8 cellular contexts compared by ENCODE assay signal in the genomic region with DNA sequence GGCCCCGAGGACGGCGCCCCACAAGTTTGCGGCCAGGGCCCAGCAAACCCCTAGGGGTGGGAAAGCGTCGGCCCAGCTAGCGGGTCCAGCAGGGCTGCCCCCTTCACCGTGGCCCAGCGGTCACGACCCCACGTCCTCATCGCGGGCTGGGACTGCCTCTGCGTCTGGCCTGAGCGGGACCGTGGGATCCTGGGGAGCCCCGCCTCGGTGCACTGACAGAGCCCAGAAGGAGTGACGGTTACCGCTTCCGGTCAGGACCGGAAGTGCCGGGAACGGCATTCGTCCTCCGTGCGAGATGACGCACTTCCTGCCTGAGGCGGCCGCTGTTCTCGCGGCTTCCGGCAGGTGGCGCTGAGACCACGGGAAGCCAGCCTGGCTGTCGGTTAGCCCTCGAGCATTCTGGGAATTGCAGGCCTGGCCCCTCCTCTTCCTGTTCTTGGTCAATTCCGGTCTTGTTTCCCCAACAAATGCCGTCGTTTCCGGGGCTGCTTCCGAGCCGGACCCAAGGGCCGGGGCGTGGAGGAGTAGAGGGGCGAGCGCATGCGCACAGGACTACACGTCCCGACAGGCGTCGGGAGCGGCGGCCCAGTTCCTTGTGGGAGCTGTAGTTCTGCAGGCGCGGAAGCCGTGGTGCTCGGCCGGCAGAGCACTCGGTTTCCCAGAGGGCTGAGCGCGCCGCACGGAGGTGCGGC. TPM values are rescaled to one million over a fixed set of nuclear protein-coding genes. Genes with fewer than 3 reads are reported as not detected.
DNase-seq lines count a peak whose midpoint lies in the region; ATAC-seq lines count a peak whose summit lies in the region.

Gene TSSC4, plus strand, starts transcription at position 682 of the 692 bp plus-strand sequence. CDS start 1,884 bp downstream, outside the sequence.

- H3K4me2 ChIP-seq in BLaER1 treated with 17β-estradiol and CSF1 and Interleukin-3, amounts not matched to agents 10 nM and 100 nM, result peak within 1 kb of the TSS; percentile 93 to 100 (median 97)

- H3K4me3 ChIP-seq in BLaER1 treated with 17β-estradiol and CSF1 and Interleukin-3, amounts not matched to agents 10 nM and 100 nM, result peak within 1 kb of the TSS; percentile 82 to 100 (median 94)

- peaks cover 0 to 56% (median 18%) of the 10 kb centered on the region in 11 experiments; a peak in 15 of 22 replicates for H4K20me1 ChIP-seq in BLaER1 treated with 17β-estradiol and CSF1 and Interleukin-3, amounts not matched to agents 10 nM and 100 nM

- ATAC-seq in GM19324 (IDR thresholded peaks at IDR 0.05; ENCODE audit: low FRiP score, unreplicated experiment) (peak; percentile 89), HG03520 (IDR thresholded peaks at IDR 0.05; ENCODE audit: unreplicated experiment) (peak; percentile 79), left lobe of liver (peak; percentile 86)

- no peaks in the 10 kb centered on the region for H3K9me3 ChIP-seq in BLaER1 treated with 17β-estradiol and CSF1 and Interleukin-3, amounts not matched to agents 10 nM and 100 nM (replicated peaks in 1 of 11)

- H3K4me1 ChIP-seq in BLaER1 treated with 17β-estradiol and CSF1 and Interleukin-3, amounts not matched to agents 10 nM and 100 nM, result peaks cover 24 to 49% (median 40%) of the 10 kb centered on the region in 10 experiments

- H3K9ac ChIP-seq in BLaER1 treated with 17β-estradiol and CSF1 and Interleukin-3, amounts not matched to agents 10 nM and 100 nM, result peak within 1 kb of the TSS; percentile 90 to 99 (median 93)

- DNase-seq in NCI-H69 (lab: John Stamatoyannopoulos, UW), result peak; percentile 100
- DNase-seq in activated CD4-positive, alpha-beta T cell treated with anti-CD3 and anti-CD28 coated beads, Interleukin-2, amount 50 U/mL, for 1 hour, result peak; percentile 99
- DNase-seq in dedifferentiated amniotic fluid mesenchymal stem cell (ENCODE audit: extremely low spot score), result peak; percentile 100
- peak; percentile 100 for DNase-seq in left lobe of liver (ENCODE audit: low spot score)
- DNase-seq in stimulated activated CD4-positive, alpha-beta T cell treated with anti-CD3 and anti-CD28 coated beads, Interleukin-2, amount 100 ng/mL, for 48 hours, result peak; percentile 98 to 99

- H3K27me3 ChIP-seq in BLaER1 treated with 17β-estradiol and CSF1 and Interleukin-3, amounts not matched to agents 10 nM and 100 nM, result no peaks in the 10 kb centered on the region

- H3K36me3 ChIP-seq in BLaER1 treated with 17β-estradiol and CSF1 and Interleukin-3, amounts not matched to agents 10 nM and 100 nM, result peaks cover 50 to 78% (median 63%) of the 10 kb centered on the region in 11 experiments

- peak within 1 kb of the TSS; percentile 84 to 97 (median 88) for H3K27ac ChIP-seq in BLaER1 treated with 17β-estradiol and CSF1 and Interleukin-3, amounts not matched to agents 10 nM and 100 nM

RNA-seq across cellular contexts. Expression of gene TSSC4, which starts in this region (rescaled TPM):
- total RNA-seq in left lobe of liver, result 24.8 TPM

Comparison
In these comparisons a context has a peak if more than half of its experiments do, and no peak if none do; other contexts are left out.
1. Peak in every context shown above with its lines: DNase-seq, ATAC-seq, H3K4me3 ChIP-seq and H3K27ac ChIP-seq.